In genomic region chr3:139157161-139157932, GRCh38 we compare ENCODE assay signal across 24 cellular contexts.
A peak's percentile ranks its signal among the peaks of the same experiment; 100 is the strongest.
DNase-seq lines count a peak whose midpoint lies in the region; ATAC-seq and TF ChIP-seq lines count a peak whose summit lies in the region.
"Had no signal": no experiment of that assay in that cellular context is flagged by ENCODE, and none has a peak within 500 bp of the region (broad histone marks: within the 10 kb centered on the region; RNA-seq: fewer than 3 reads in every experiment).

No MANE protein-coding gene starts in this region.

- 67 to 79% methylated on average over 10 of the region's 10 CpGs for WGBS in upper lobe of left lung, 2 donors

- H3K9me3 ChIP-seq in neural cell (ENCODE audit: low read length) (no peaks in the 10 kb centered on the region), upper lobe of left lung (no peaks in the 10 kb centered on the region)
- H3K9me3 ChIP-seq: BLaER1, HAP-1, Peyer's patch, SJCRH30 had no signal

- no peak for TF ChIP-seq RAD21 in neural cell (conservative IDR thresholded peaks at IDR 0.05)

- TF ChIP-seq CTCF in neural cell (IDR thresholded peaks at IDR 0.05; ENCODE audit: poor library complexity, severe bottlenecking) (no peak), upper lobe of left lung (IDR thresholded peaks at IDR 0.05) (no peak)

- ATAC-seq in upper lobe of left lung (ENCODE audit: low FRiP score in 2 of 2) = peak; percentile 18 to 26
- no peak for ATAC-seq in HG02642 (IDR thresholded peaks at IDR 0.05; ENCODE audit: poor library complexity, unreplicated experiment)
- ATAC-seq: GM12878 had no signal

- H3K4me2 ChIP-seq in neural cell (ENCODE audit: low read length) = no peak overlapping the region
- H3K4me2 ChIP-seq: BLaER1 had no signal

- no peak for TF ChIP-seq EP300 in neural cell (conservative IDR thresholded peaks at IDR 0.05; ENCODE audit: poor library complexity, severe bottlenecking)
- TF ChIP-seq EP300 in upper lobe of left lung (IDR thresholded peaks at IDR 0.05) = no peak

- no peak overlapping the region for H2AFZ ChIP-seq in neural cell (ENCODE audit: low read depth, low read length)

- no peaks in the 10 kb centered on the region for H3K9me2 ChIP-seq in neural cell (ENCODE audit: insufficient read depth, low read length)

- H4K20me1 ChIP-seq in neural cell (ENCODE audit: insufficient read depth) = no peaks in the 10 kb centered on the region
- H4K20me1 ChIP-seq: BLaER1 had no signal

- H3K27ac ChIP-seq in neural cell (ENCODE audit: low read length) = peak overlapping the region; percentile 20
- H3K27ac ChIP-seq in upper lobe of left lung = no peak overlapping the region
- H3K27ac ChIP-seq: 22Rv1, BLaER1, Peyer's patch, SJCRH30 had no signal

- H3K4me1 ChIP-seq in upper lobe of left lung = no peaks in the 10 kb centered on the region
- H3K4me1 ChIP-seq: BLaER1, HAP-1, Peyer's patch, SJCRH30 had no signal

- DNase-seq in NCI-H146 (lab: John Stamatoyannopoulos, UW) (peak; percentile 44), NCI-H146 treated with DMSO at 0.1 percent for 48 hours (lab: John Stamatoyannopoulos, UW; ENCODE audit: unreplicated experiment) (no peak), NCI-H82 treated with DMSO at 0.1 percent for 48 hours (lab: John Stamatoyannopoulos, UW; ENCODE audit: unreplicated experiment) (peak; percentile 31), upper lobe of left lung (peak in 1 of 2 donors; percentile 12), germinal center (ENCODE audit: low spot score) (no peak)
- DNase-seq in activated CD4-positive, alpha-beta T cell treated with anti-CD3 and anti-CD28 coated beads, Interleukin-2, amount 50 U/mL, for 48 hours = no peak
- DNase-seq: ACHN; CD4-positive, alpha-beta T cell; COR-L47; DND-41; Karpas-422; MV-4-11; NCI-H1105 treated with DMSO at 0.1 percent for 48 hours; NCI-H1694 treated with DMSO at 0.1 percent for 48 hours; NCI-H2081 treated with DMSO at 0.1 percent for 48 hours; NCI-H748 treated with DMSO at 0.1 percent for 48 hours; Peyer's patch; SJCRH30 had no signal

- no peak overlapping the region for H3K4me3 ChIP-seq in neural cell (ENCODE audit: low read length)
- no peak overlapping the region for H3K4me3 ChIP-seq in upper lobe of left lung
- H3K4me3 ChIP-seq: BLaER1, GM12878, HAP-1, Peyer's patch, SJCRH30 had no signal

- H3K9ac ChIP-seq in neural cell (ENCODE audit: low read length) = no peak overlapping the region
- H3K9ac ChIP-seq: BLaER1 had no signal

- H3K36me3 ChIP-seq in neural cell (ENCODE audit: insufficient read depth, low read length) = no peaks in the 10 kb centered on the region
- H3K36me3 ChIP-seq in upper lobe of left lung = no peaks in the 10 kb centered on the region
- H3K36me3 ChIP-seq: BLaER1, HAP-1, Peyer's patch, SJCRH30 had no signal

- TF ChIP-seq POLR2A in upper lobe of left lung (IDR thresholded peaks at IDR 0.05) = no peak

- H3K79me2 ChIP-seq in neural cell (replicated peaks; ENCODE audit: insufficient read depth, low read length) = no peaks in the 10 kb centered on the region

- no peaks in the 10 kb centered on the region for H3F3A ChIP-seq in neural cell (ENCODE audit: insufficient read depth, low read length, poor library complexity, severe bottlenecking)

- H3K27me3 ChIP-seq in neural cell (ENCODE audit: insufficient read depth, low read depth, low read length) (no peaks in the 10 kb centered on the region), upper lobe of left lung (no peaks in the 10 kb centered on the region)
- H3K27me3 ChIP-seq: BLaER1, Peyer's patch, SJCRH30 had no signal

TF ChIP-seq in neural cell, 6 proteins besides CTCF, POLR2A, EP300 and RAD21:
- TF ChIP-seq, protein P1, sequence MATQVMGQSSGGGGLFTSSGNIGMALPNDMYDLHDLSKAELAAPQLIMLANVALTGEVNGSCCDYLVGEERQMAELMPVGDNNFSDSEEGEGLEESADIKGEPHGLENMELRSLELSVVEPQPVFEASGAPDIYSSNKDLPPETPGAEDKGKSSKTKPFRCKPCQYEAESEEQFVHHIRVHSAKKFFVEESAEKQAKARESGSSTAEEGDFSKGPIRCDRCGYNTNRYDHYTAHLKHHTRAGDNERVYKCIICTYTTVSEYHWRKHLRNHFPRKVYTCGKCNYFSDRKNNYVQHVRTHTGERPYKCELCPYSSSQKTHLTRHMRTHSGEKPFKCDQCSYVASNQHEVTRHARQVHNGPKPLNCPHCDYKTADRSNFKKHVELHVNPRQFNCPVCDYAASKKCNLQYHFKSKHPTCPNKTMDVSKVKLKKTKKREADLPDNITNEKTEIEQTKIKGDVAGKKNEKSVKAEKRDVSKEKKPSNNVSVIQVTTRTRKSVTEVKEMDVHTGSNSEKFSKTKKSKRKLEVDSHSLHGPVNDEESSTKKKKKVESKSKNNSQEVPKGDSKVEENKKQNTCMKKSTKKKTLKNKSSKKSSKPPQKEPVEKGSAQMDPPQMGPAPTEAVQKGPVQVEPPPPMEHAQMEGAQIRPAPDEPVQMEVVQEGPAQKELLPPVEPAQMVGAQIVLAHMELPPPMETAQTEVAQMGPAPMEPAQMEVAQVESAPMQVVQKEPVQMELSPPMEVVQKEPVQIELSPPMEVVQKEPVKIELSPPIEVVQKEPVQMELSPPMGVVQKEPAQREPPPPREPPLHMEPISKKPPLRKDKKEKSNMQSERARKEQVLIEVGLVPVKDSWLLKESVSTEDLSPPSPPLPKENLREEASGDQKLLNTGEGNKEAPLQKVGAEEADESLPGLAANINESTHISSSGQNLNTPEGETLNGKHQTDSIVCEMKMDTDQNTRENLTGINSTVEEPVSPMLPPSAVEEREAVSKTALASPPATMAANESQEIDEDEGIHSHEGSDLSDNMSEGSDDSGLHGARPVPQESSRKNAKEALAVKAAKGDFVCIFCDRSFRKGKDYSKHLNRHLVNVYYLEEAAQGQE (IDR thresholded peaks at IDR 0.05; ENCODE audit: borderline replicate concordance) = no peak
- TF ChIP-seq EZH2 (IDR thresholded peaks at IDR 0.05; ENCODE audit: borderline replicate concordance, insufficient read depth, low read length, poor library complexity, severe bottlenecking) (no peak), SMC3 (conservative IDR thresholded peaks at IDR 0.05; ENCODE audit: poor library complexity) (no peak), POLR2AphosphoS5 (IDR thresholded peaks at IDR 0.05) (no peak), TAF1 (IDR thresholded peaks at IDR 0.05; ENCODE audit: low read depth) (no peak), MXI1 (conservative IDR thresholded peaks at IDR 0.05; ENCODE audit: poor library complexity, severe bottlenecking) (no peak)
TF ChIP-seq in neural cell: peak in this region for 0.

Comparison
In these comparisons a context has a peak if more than half of its experiments do, and no peak if none do; other contexts are left out.
1. DNase-seq: peak in NCI-H146 (single experiment) and NCI-H82 treated with DMSO at 0.1 percent for 48 hours (single experiment); none in NCI-H146 treated with DMSO at 0.1 percent for 48 hours (single experiment), activated CD4-positive, alpha-beta T cell treated with anti-CD3 and anti-CD28 coated beads, Interleukin-2, amount 50 U/mL, for 48 hours (0 of 2) and germinal center (single experiment).